In genomic region chr6:89260310-89260709, GRCh38 we compare ENCODE assay signal across 16 cellular contexts. TPM values are rescaled to one million over a fixed set of nuclear protein-coding genes. Genes with fewer than 3 reads are reported as not detected.
DNase-seq lines count a peak whose midpoint lies in the region; ATAC-seq and TF ChIP-seq lines count a peak whose summit lies in the region.
"Had no signal": no experiment of that assay in that cellular context is flagged by ENCODE, and none has a peak within 500 bp of the region (broad histone marks: within the 10 kb centered on the region; RNA-seq: fewer than 3 reads in every experiment).

No MANE protein-coding gene starts in this region.

- no peaks in the 10 kb centered on the region for H3K36me3 Mint-ChIP-seq in activated CD4-positive, alpha-beta T cell treated with anti-CD3 and anti-CD28 coated beads for 36 hours (ENCODE audit: low read depth)
- H3K36me3 Mint-ChIP-seq in activated T-helper 17 cell treated with anti-CD3 and anti-CD28 coated beads, Interleukin-2, amount 50 U/mL, for 72 hours (ENCODE audit: low read depth) = no peaks in the 10 kb centered on the region
- H3K36me3 Mint-ChIP-seq: activated naive CD4-positive, alpha-beta T cell treated with anti-CD3 and anti-CD28 coated beads, Interleukin-2, amount 50 U/mL, for 24 hours had no signal

- H3K4me3 ChIP-seq in SJCRH30 (no peak overlapping the region), foreskin fibroblast (ENCODE audit: low read depth in 1 of 2, low read length in 2 of 2) (no peak overlapping the region)
- H3K4me3 ChIP-seq: GM23248, ovary, thoracic aorta had no signal

- no peaks in the 10 kb centered on the region for H3K27me3 ChIP-seq in SJCRH30
- H3K27me3 ChIP-seq: ovary had no signal

- no peak for TF ChIP-seq CTCF in foreskin fibroblast (IDR thresholded peaks at IDR 0.05; ENCODE audit: low read depth, low read length)

- peaks cover 4% of the 10 kb centered on the region for H3K4me1 Mint-ChIP-seq in activated CD4-positive, alpha-beta T cell treated with anti-CD3 and anti-CD28 coated beads for 36 hours
- H3K4me1 Mint-ChIP-seq in activated T-helper 17 cell treated with anti-CD3 and anti-CD28 coated beads, Interleukin-2, amount 50 U/mL, for 72 hours = no peaks in the 10 kb centered on the region
- H3K4me1 Mint-ChIP-seq: activated naive CD4-positive, alpha-beta T cell treated with anti-CD3 and anti-CD28 coated beads, Interleukin-2, amount 50 U/mL, for 24 hours had no signal

- H3K36me3 ChIP-seq in SJCRH30 = no peaks in the 10 kb centered on the region
- H3K36me3 ChIP-seq: ovary, thoracic aorta had no signal

- peaks cover 3% of the 10 kb centered on the region for H3K4me1 ChIP-seq in SJCRH30
- H3K4me1 ChIP-seq: foreskin keratinocyte had no signal

- no peaks in the 10 kb centered on the region for H3K27me3 Mint-ChIP-seq in activated CD4-positive, alpha-beta T cell treated with anti-CD3 and anti-CD28 coated beads for 36 hours
- peaks cover 4% of the 10 kb centered on the region for H3K27me3 Mint-ChIP-seq in activated T-helper 17 cell treated with anti-CD3 and anti-CD28 coated beads, Interleukin-2, amount 50 U/mL, for 72 hours
- H3K27me3 Mint-ChIP-seq: activated naive CD4-positive, alpha-beta T cell treated with anti-CD3 and anti-CD28 coated beads, Interleukin-2, amount 50 U/mL, for 24 hours had no signal

- no peaks in the 10 kb centered on the region for H3K9me3 ChIP-seq in SJCRH30 (replicated peaks)
- H3K9me3 ChIP-seq: ovary, thoracic aorta had no signal

- no peak overlapping the region for H3K27ac ChIP-seq in SJCRH30
- H3K27ac ChIP-seq: foreskin keratinocyte, GM23248, ovary, thoracic aorta had no signal

- no peaks in the 10 kb centered on the region for H3K9me3 Mint-ChIP-seq in activated CD4-positive, alpha-beta T cell treated with anti-CD3 and anti-CD28 coated beads for 36 hours (ENCODE audit: low read depth)
- no peaks in the 10 kb centered on the region for H3K9me3 Mint-ChIP-seq in activated T-helper 17 cell treated with anti-CD3 and anti-CD28 coated beads, Interleukin-2, amount 50 U/mL, for 72 hours
- H3K9me3 Mint-ChIP-seq: activated naive CD4-positive, alpha-beta T cell treated with anti-CD3 and anti-CD28 coated beads, Interleukin-2, amount 50 U/mL, for 24 hours; effector memory CD8-positive, alpha-beta T cell had no signal

- ATAC-seq in activated CD4-positive, alpha-beta T cell treated with anti-CD3 and anti-CD28 coated beads for 36 hours = no peak
- ATAC-seq in activated T-helper 17 cell treated with anti-CD3 and anti-CD28 coated beads, Interleukin-2, amount 50 U/mL, for 72 hours (replicated peaks) = no peak
- ATAC-seq: effector memory CD8-positive, alpha-beta T cell; foreskin keratinocyte had no signal

- intact Hi-C loops in activated CD4-positive, alpha-beta T cell treated with anti-CD3 and anti-CD28 coated beads for 36 hours (cut with DNase I, micrococcal nuclease) = no loop called here

- DNase-seq in NCI-H524 (lab: John Stamatoyannopoulos, UW) (peak; percentile 49 to 61), NCI-H524 treated with DMSO at 0.1 percent for 48 hours (lab: John Stamatoyannopoulos, UW) (no peak), KBM-7 (peak; percentile 88), SJCRH30 (peak; percentile 45 to 55), pons (ENCODE audit: low spot score) (peak; percentile 29), foreskin fibroblast (no peak)
- no peak for DNase-seq in activated CD4-positive, alpha-beta T cell treated with anti-CD3 and anti-CD28 coated beads for 36 hours
- DNase-seq: effector memory CD8-positive, alpha-beta T cell; MM.1S; ovary had no signal

- H3K4me3 Mint-ChIP-seq in activated CD4-positive, alpha-beta T cell treated with anti-CD3 and anti-CD28 coated beads for 36 hours = no peak overlapping the region
- H3K4me3 Mint-ChIP-seq in activated T-helper 17 cell treated with anti-CD3 and anti-CD28 coated beads, Interleukin-2, amount 50 U/mL, for 72 hours = no peak overlapping the region
- H3K4me3 Mint-ChIP-seq: activated naive CD4-positive, alpha-beta T cell treated with anti-CD3 and anti-CD28 coated beads, Interleukin-2, amount 50 U/mL, for 24 hours; effector memory CD8-positive, alpha-beta T cell had no signal

- in situ Hi-C loops in KBM-7 (cut with MboI; ENCODE audit: low pct_unique_long_range_greater_than_20kb, low sequenced_read_pairs) = no loop called here

- no peak overlapping the region for H3K27ac Mint-ChIP-seq in activated CD4-positive, alpha-beta T cell treated with anti-CD3 and anti-CD28 coated beads for 36 hours
- H3K27ac Mint-ChIP-seq in activated T-helper 17 cell treated with anti-CD3 and anti-CD28 coated beads, Interleukin-2, amount 50 U/mL, for 72 hours = no peak overlapping the region
- H3K27ac Mint-ChIP-seq: activated naive CD4-positive, alpha-beta T cell treated with anti-CD3 and anti-CD28 coated beads, Interleukin-2, amount 50 U/mL, for 24 hours; effector memory CD8-positive, alpha-beta T cell had no signal

- POLR2A ChIA-PET in activated CD4-positive, alpha-beta T cell treated with anti-CD3 and anti-CD28 coated beads for 36 hours (lab: Charles Lee) = no interaction called here

- CTCF ChIA-PET in activated CD4-positive, alpha-beta T cell treated with anti-CD3 and anti-CD28 coated beads for 36 hours (lab: Charles Lee) = no interaction called here

RNA-seq across cellular contexts. Expression of gene GABRR1, which starts 43.2 kb away (rescaled TPM):
- 0.26 and 0.30 TPM in 2 replicates for total RNA-seq in SJCRH30 (2014; rRNA removed; shearing (Covaris generic))
- total RNA-seq in activated CD4-positive, alpha-beta T cell treated with anti-CD3 and anti-CD28 coated beads for 36 hours = not detected
- total RNA-seq in activated T-helper 17 cell treated with anti-CD3 and anti-CD28 coated beads, Interleukin-2, amount 50 U/mL, for 72 hours = not detected
- total RNA-seq: bronchial epithelial cell, foreskin keratinocyte, GM23248, ovary had no signal

RNA-seq across cellular contexts. Expression of gene GABRR2, which starts 54.8 kb away (rescaled TPM):
- total RNA-seq in SJCRH30 (2014; rRNA removed; shearing (Covaris generic)) = 0.32 and 0.33 TPM in 2 replicates
- total RNA-seq in activated CD4-positive, alpha-beta T cell treated with anti-CD3 and anti-CD28 coated beads for 36 hours = under 1 TPM; 0.14 to 0.49 TPM
- under 1 TPM; 0.64 to 0.71 TPM for total RNA-seq in activated T-helper 17 cell treated with anti-CD3 and anti-CD28 coated beads, Interleukin-2, amount 50 U/mL, for 72 hours
- total RNA-seq: foreskin keratinocyte, GM23248 had no signal

Comparison
In these comparisons a context has a peak if more than half of its experiments do, and no peak if none do; other contexts are left out.
1. DNase-seq: peak in NCI-H524 (2 of 2), KBM-7 (single experiment), SJCRH30 (2 of 2) and pons (single experiment); none in NCI-H524 treated with DMSO at 0.1 percent for 48 hours (single experiment), activated CD4-positive, alpha-beta T cell treated with anti-CD3 and anti-CD28 coated beads for 36 hours (single experiment) and foreskin fibroblast (0 of 2).